In the genomic region with DNA sequence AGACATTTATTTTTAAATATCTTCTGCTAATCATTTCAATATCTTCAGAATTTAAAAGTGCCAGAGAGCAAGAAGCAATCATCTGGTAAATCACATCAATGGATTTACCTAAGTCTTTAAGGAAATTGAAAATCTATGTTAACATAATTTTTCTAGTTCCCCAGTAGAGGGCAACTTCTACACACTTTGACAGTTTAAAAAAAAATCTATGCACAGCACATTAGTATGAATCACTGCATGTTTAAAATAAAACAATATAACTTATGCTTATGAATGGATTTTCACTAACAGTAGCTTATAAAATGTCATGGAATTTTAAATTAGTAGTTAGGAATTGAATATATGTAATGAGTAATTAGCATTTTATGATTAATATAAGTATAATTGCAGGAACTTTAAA, we compare ENCODE assay signal across 8 cellular contexts.
DNase-seq lines count a peak whose midpoint lies in the region; ATAC-seq, FAIRE-seq and TF ChIP-seq lines count a peak whose summit lies in the region.

No MANE protein-coding gene starts in this region.

- H2BK120ac ChIP-seq in IMR-90 (ENCODE audit: low read depth, low read length): no peak overlapping the region

- no peaks in the 10 kb centered on the region for H3K27me3 ChIP-seq in IMR-90 (ENCODE audit: control insufficient read depth, insufficient read depth, low read length)
- no peaks in the 10 kb centered on the region for H3K27me3 ChIP-seq in GM12878 (replicated peaks in 1 of 2; ENCODE audit: control insufficient read depth in 2 of 2, insufficient read depth in 2 of 2, low read length in 1 of 2)

- peaks cover 0 to 2% of the 10 kb centered on the region in 2 experiments; a peak in 1 of 4 replicates for H3K79me1 ChIP-seq in IMR-90 (ENCODE audit: low read depth in 1 of 2, low read length in 2 of 2)

- H3K14ac ChIP-seq in IMR-90 (replicated peaks; ENCODE audit: low read depth, low read length): no peak overlapping the region

- no peak for TF ChIP-seq EP300 in GM12878 (IDR thresholded peaks at IDR 0.05; ENCODE audit: borderline replicate concordance in 1 of 2, control insufficient read depth in 1 of 2, low read depth in 2 of 2, low read length in 2 of 2)

- TF ChIP-seq CTCF in IMR-90 (conservative IDR thresholded peaks at IDR 0.05; ENCODE audit: low read depth, low read length) (peak; percentile 62), GM12878 (IDR thresholded peaks at IDR 0.05 in 2 of 3, conservative IDR thresholded peaks at IDR 0.05 in 1 of 3; ENCODE audit: control insufficient read depth in 2 of 3, extremely low read depth in 1 of 3, insufficient read depth in 1 of 3, low read depth in 3 of 3, low read length in 3 of 3) (peak; percentile 31 to 49 (median 35); a peak in 3 of 6 replicates), nephron progenitor cell (IDR thresholded peaks at IDR 0.05) (peak; percentile 44)

- H4K8ac ChIP-seq in IMR-90 (ENCODE audit: low read depth in 2 of 2, low read length in 2 of 2): no peak overlapping the region

- H3K23ac ChIP-seq in IMR-90 (ENCODE audit: low read depth, low read length): no peak overlapping the region

- H3K4ac ChIP-seq in IMR-90 (ENCODE audit: low read depth, low read length): no peak overlapping the region

- FAIRE-seq in GM12878 (lab: Jason Lieb, UNC): no peak

- H3K9me1 ChIP-seq in IMR-90 (ENCODE audit: insufficient read depth, low read length): no peaks in the 10 kb centered on the region

- H3K9me3 Mint-ChIP-seq in nephron progenitor cell: no peaks in the 10 kb centered on the region

- H4K20me1 ChIP-seq in IMR-90 (ENCODE audit: insufficient read depth, low read length): no peaks in the 10 kb centered on the region
- no peaks in the 10 kb centered on the region; the same call in 1 of the 2 replicates for H4K20me1 ChIP-seq in GM12878 (ENCODE audit: control insufficient read depth, insufficient read depth)

- H3K4me3 ChIP-seq in IMR-90 (ENCODE audit: insufficient read depth, low read depth, low read length): no peak overlapping the region
- H3K4me3 ChIP-seq in GM12878: no peak overlapping the region

- H2AK5ac ChIP-seq in IMR-90 (ENCODE audit: low read depth, low read length): no peak overlapping the region

- POLR2A ChIA-PET in IMR-90 (lab: Charles Lee; ENCODE audit: unreplicated experiment): no interaction called here
- POLR2A ChIA-PET in GM12878 (lab: Charles Lee): no interaction called here

- dilution Hi-C loops in IMR-90 (cut with HindIII; ENCODE audit: low sequenced_read_pairs, unreplicated experiment): no loop called here

- no peak overlapping the region for H2BK15ac ChIP-seq in IMR-90 (ENCODE audit: low read depth, low read length)

- no peak overlapping the region for H3K27ac ChIP-seq in IMR-90 (ENCODE audit: insufficient read depth, low read length)
- H3K27ac ChIP-seq in GM12878 (ENCODE audit: control insufficient read depth, insufficient read depth): no peak overlapping the region

- H3K4me2 ChIP-seq in IMR-90 (ENCODE audit: low read depth, low read length) (no peak overlapping the region), GM12878 (ENCODE audit: control insufficient read depth, insufficient read depth) (no peak overlapping the region)

- peaks cover 6% of the 10 kb centered on the region for H3K27me3 Mint-ChIP-seq in nephron progenitor cell (ENCODE audit: low read depth, poor library complexity)

- SMC1A ChIA-PET in GM12878 (lab: Charles Lee; ENCODE audit: uncharacterized antibody, unreplicated experiment): interaction anchor here (0.6 to 3.9 kb wide), 14 partner anchors 18 to 756 kb away, joined by 3 to 43 read pairs (median 4); no protein-coding TSS in a partner anchor

- in situ Hi-C loops in IMR-90 (cut with MboI; ENCODE audit: low sequenced_read_pairs) (loop anchor here (25.0 kb wide), 1 partner anchor 1247 kb away; no protein-coding TSS in a partner anchor), GM12878 (cut with MboI) (no loop called here)

- peaks cover 4% of the 10 kb centered on the region for H3K4me1 Mint-ChIP-seq in nephron progenitor cell

- no peak overlapping the region for H3K27ac Mint-ChIP-seq in nephron progenitor cell

- intact Hi-C loops in IMR-90 (cut with micrococcal nuclease): loop anchor here (2.0 to 5.0 kb wide), 2 partner anchors 246 to 377 kb away; no protein-coding TSS in a partner anchor
- intact Hi-C loops in GM12878 (cut with micrococcal nuclease; ENCODE audit: unreplicated experiment): loop anchor here (5.0 to 10.0 kb wide), 5 partner anchors 313 to 664 kb away; no protein-coding TSS in a partner anchor

- no peaks in the 10 kb centered on the region for H3K36me3 Mint-ChIP-seq in nephron progenitor cell (ENCODE audit: low read depth)

- ATAC-seq in IMR-90 (ENCODE audit: low read depth): peak; percentile 59; the same call in 1 of the 2 replicates
- peak; percentile 33; the same call in 2 of the 3 replicates for ATAC-seq in GM12878
- ATAC-seq in HG03432 (IDR thresholded peaks at IDR 0.05; ENCODE audit: unreplicated experiment): no peak
- no peak for ATAC-seq in HG03097 (IDR thresholded peaks at IDR 0.05; ENCODE audit: low FRiP score, unreplicated experiment)
- no peak for ATAC-seq in stimulated activated naive CD8-positive, alpha-beta T cell treated with anti-CD3 and anti-CD28 coated beads, Interleukin-15, Interleukin-2, amounts not matched to agents 100 U/mL and 50 U/mL, for 24 hours

- H3K36me3 ChIP-seq in IMR-90 (ENCODE audit: control insufficient read depth, insufficient read depth, low read length): no peaks in the 10 kb centered on the region
- no peaks in the 10 kb centered on the region for H3K36me3 ChIP-seq in GM12878 (ENCODE audit: control insufficient read depth in 2 of 2, insufficient read depth in 2 of 2, low read length in 1 of 2)

- TF ChIP-seq POLR2A in IMR-90 (IDR thresholded peaks at IDR 0.05; ENCODE audit: low read depth, low read length): no peak
- TF ChIP-seq POLR2A in GM12878 (IDR thresholded peaks at IDR 0.05; ENCODE audit: low read depth, low read length): no peak

- peaks cover 1% of the 10 kb centered on the region; the same call in 1 of the 2 replicates for H3K4me1 ChIP-seq in IMR-90 (ENCODE audit: control insufficient read depth, insufficient read depth, low read length)
- peaks cover 7% of the 10 kb centered on the region for H3K4me1 ChIP-seq in GM12878 (ENCODE audit: control insufficient read depth, insufficient read depth, low read length)

- CTCF ChIA-PET in IMR-90 (lab: Yijun Ruan, JAX) (interaction anchor here (0.6 kb wide), 1 partner anchor 600 kb away, joined by 3 read pairs; no protein-coding TSS in a partner anchor), GM12878 (lab: Yijun Ruan, JAX) (interaction anchor here (0.5 to 15.2 kb wide), 18 partner anchors 9 to 756 kb away, joined by 3 to 173 read pairs (median 4); no protein-coding TSS in a partner anchor)

- RAD21 ChIA-PET in GM12878 (lab: Charles Lee; ENCODE audit: unreplicated experiment): interaction anchor here (0.8 to 4.4 kb wide), 8 partner anchors 60 to 575 kb away, joined by 3 to 28 read pairs (median 5); no protein-coding TSS in a partner anchor

- no peak overlapping the region for H4K91ac ChIP-seq in IMR-90 (ENCODE audit: insufficient read depth, low read depth, low read length)

- H3K9me3 ChIP-seq in IMR-90 (ENCODE audit: control insufficient read depth, insufficient read depth, low read length): no peaks in the 10 kb centered on the region
- H3K9me3 ChIP-seq in GM12878 (replicated peaks; ENCODE audit: control insufficient read depth, insufficient read depth, low read length): no peaks in the 10 kb centered on the region

- DNase-seq in EL: peak; percentile 29
- DNase-seq in IMR-90: peak; percentile 54
- DNase-seq in GM12878 (ENCODE audit: low read depth, low spot score): no peak
- no peak for DNase-seq in nephron progenitor cell
- DNase-seq in NCI-H1930 (lab: John Stamatoyannopoulos, UW): no peak
- DNase-seq in stimulated activated naive CD8-positive, alpha-beta T cell treated with anti-CD3 and anti-CD28 coated beads, Interleukin-15, Interleukin-2, amounts not matched to agents 100 U/mL and 50 U/mL, for 24 hours: no peak

- no peak overlapping the region for H2BK5ac ChIP-seq in IMR-90 (ENCODE audit: low read depth, low read length, poor library complexity, severe bottlenecking)

- no TSS peak for BruUV-seq in IMR-90 (replicated peaks; lab: Mats Ljungman, UMichigan)
- BruUV-seq in GM12878 (replicated peaks; lab: Mats Ljungman, UMichigan): no TSS peak

- H3K9ac ChIP-seq in IMR-90 (ENCODE audit: low read depth, low read length) (no peak overlapping the region), GM12878 (ENCODE audit: control insufficient read depth, insufficient read depth, low read length) (no peak overlapping the region)

- H2BK20ac ChIP-seq in IMR-90 (ENCODE audit: low read depth, low read length): no peak overlapping the region

- H3K79me2 ChIP-seq in GM12878 (ENCODE audit: control insufficient read depth, insufficient read depth, low read length): no peaks in the 10 kb centered on the region; the same call in 1 of the 2 replicates

- no peak overlapping the region for H3K56ac ChIP-seq in IMR-90 (ENCODE audit: extremely low read depth, insufficient read depth, low read length)

- TF ChIP-seq RAD21 in IMR-90 (IDR thresholded peaks at IDR 0.05; ENCODE audit: low read length) (peak; percentile 52), GM12878 (IDR thresholded peaks at IDR 0.05; ENCODE audit: insufficient read depth, low read depth, low read length) (peak; percentile 53)

- no peak overlapping the region for H3K4me3 Mint-ChIP-seq in nephron progenitor cell

- H2AFZ ChIP-seq in IMR-90 (replicated peaks; ENCODE audit: low read length, poor library complexity) (no peak overlapping the region), GM12878 (ENCODE audit: control insufficient read depth, low read depth, low read length) (no peak overlapping the region)

- no peak overlapping the region for H2AK9ac ChIP-seq in IMR-90 (replicated peaks; ENCODE audit: low read depth, low read length, poor library complexity)

- no peak overlapping the region for H3K18ac ChIP-seq in IMR-90 (ENCODE audit: low read depth, low read length)

- H4K5ac ChIP-seq in IMR-90 (ENCODE audit: low read depth, low read length): no peak overlapping the region

TF ChIP-seq in IMR-90, 13 proteins besides CTCF, POLR2A, EP300 and RAD21:
- TF ChIP-seq CHD1 (IDR thresholded peaks at IDR 0.05; ENCODE audit: low read depth, low read length) (no peak), SMC3 (IDR thresholded peaks at IDR 0.05; ENCODE audit: low read depth, low read length) (peak; percentile 59; the same call in 1 of the 2 replicates), RFX5 (IDR thresholded peaks at IDR 0.05; ENCODE audit: low read depth, low read length) (no peak)

TF ChIP-seq in GM12878, 131 proteins besides CTCF, POLR2A, EP300 and RAD21:
- peak; percentile 81 for TF ChIP-seq ZNF384 (IDR thresholded peaks at IDR 0.05; ENCODE audit: borderline replicate concordance, low read depth, low read length)
- TF ChIP-seq RBBP5 (conservative IDR thresholded peaks at IDR 0.05): no peak
- TF ChIP-seq SMC3 (IDR thresholded peaks at IDR 0.05; ENCODE audit: borderline replicate concordance, low read length): peak; percentile 67; the same call in 1 of the 2 replicates

Comparison
In these comparisons a context has a peak if more than half of its experiments do, and no peak if none do; other contexts are left out.
1. DNase-seq: peak in EL (single experiment) and IMR-90 (single experiment); none in GM12878 (single experiment), nephron progenitor cell (single experiment), NCI-H1930 (0 of 2) and stimulated activated naive CD8-positive, alpha-beta T cell treated with anti-CD3 and anti-CD28 coated beads, Interleukin-15, Interleukin-2, amounts not matched to agents 100 U/mL and 50 U/mL, for 24 hours (single experiment).
2. ATAC-seq: peak in IMR-90 (single experiment) and GM12878 (single experiment); none in HG03432 (single experiment), HG03097 (single experiment) and stimulated activated naive CD8-positive, alpha-beta T cell treated with anti-CD3 and anti-CD28 coated beads, Interleukin-15, Interleukin-2, amounts not matched to agents 100 U/mL and 50 U/mL, for 24 hours (single experiment).
3. Peak in every context shown above with its lines, with median percentiles within 50 percentile points of each other: CTCF ChIP-seq.